Comparison of ENCODE assay signal across 19 cellular contexts in the genomic region with DNA sequence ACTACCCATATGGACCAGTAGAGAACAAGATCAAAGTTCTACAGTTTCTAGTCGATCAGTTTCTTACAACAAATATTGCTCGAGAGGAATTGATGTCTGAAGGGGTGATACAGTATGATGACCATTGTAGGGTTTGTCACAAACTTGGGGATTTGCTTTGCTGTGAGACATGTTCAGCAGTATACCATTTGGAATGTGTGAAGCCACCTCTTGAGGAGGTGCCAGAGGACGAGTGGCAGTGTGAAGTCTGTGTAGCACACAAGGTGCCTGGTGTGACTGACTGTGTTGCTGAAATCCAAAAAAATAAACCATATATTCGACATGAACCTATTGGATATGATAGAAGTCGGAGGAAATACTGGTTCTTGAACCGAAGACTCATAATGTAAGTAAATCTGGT. TPM values are rescaled to one million over a fixed set of nuclear protein-coding genes. Genes with fewer than 3 reads are reported as not detected.
DNase-seq lines count a peak whose midpoint lies in the region; ATAC-seq and TF ChIP-seq lines count a peak whose summit lies in the region.
"Had no signal": no experiment of that assay in that cellular context is flagged by ENCODE, and none has a peak within 500 bp of the region (broad histone marks: within the 10 kb centered on the region; RNA-seq: fewer than 3 reads in every experiment).

No MANE protein-coding gene starts in this region.

- peaks cover 6% of the 10 kb centered on the region; the same call in 1 of the 2 replicates for H4K20me1 ChIP-seq in SU-DHL-6 (ENCODE audit: low read depth, low read length)

- H3K36me3 ChIP-seq in CD4-positive, CD25-positive, alpha-beta regulatory T cell (ENCODE audit: control insufficient read depth, insufficient read depth, low read length): peaks cover 13% of the 10 kb centered on the region
- peaks cover 14% of the 10 kb centered on the region for H3K36me3 ChIP-seq in SU-DHL-6 (ENCODE audit: low read length)

- H3K36me3 Mint-ChIP-seq in T-helper 1 cell treated with Interleukin-12 subunit alpha and Interleukin-12 subunit beta and Interleukin-4 antibody, amounts not matched to agents 30 μg/mL and 1 μg/mL, for 36 hours (ENCODE audit: low read depth): peaks cover 21% of the 10 kb centered on the region
- peaks cover 25% of the 10 kb centered on the region for H3K36me3 Mint-ChIP-seq in CD4-positive, CD25-positive, alpha-beta regulatory T cell
- H3K36me3 Mint-ChIP-seq in immature natural killer cell: peaks cover 8 to 13% (median 9%) of the 10 kb centered on the region in 3 donors

- no peak for TF ChIP-seq CTCF in SU-DHL-6 (IDR thresholded peaks at IDR 0.05; ENCODE audit: insufficient read depth, low read length, poor library complexity, severe bottlenecking)

- peak overlapping the region; percentile 60 for H3K27ac Mint-ChIP-seq in T-helper 1 cell treated with Interleukin-12 subunit alpha and Interleukin-12 subunit beta and Interleukin-4 antibody, amounts not matched to agents 30 μg/mL and 1 μg/mL, for 36 hours
- H3K27ac Mint-ChIP-seq in CD4-positive, CD25-positive, alpha-beta regulatory T cell: peak overlapping the region in 2 of 3 donors; percentile 28 to 59
- peak overlapping the region; percentile 46 to 78 (median 72) for H3K27ac Mint-ChIP-seq in immature natural killer cell

- no peaks in the 10 kb centered on the region for H3K9me2 ChIP-seq in SU-DHL-6 (replicated peaks; ENCODE audit: insufficient read depth, low read length)

- no peak overlapping the region for H3K4me3 Mint-ChIP-seq in T-helper 1 cell treated with Interleukin-12 subunit alpha and Interleukin-12 subunit beta and Interleukin-4 antibody, amounts not matched to agents 30 μg/mL and 1 μg/mL, for 36 hours
- H3K4me3 Mint-ChIP-seq in CD4-positive, CD25-positive, alpha-beta regulatory T cell: peak overlapping the region in 2 of 4 donors; percentile 42 to 67
- H3K4me3 Mint-ChIP-seq in immature natural killer cell: peak overlapping the region in 4 of 5 donors; percentile 29 to 54 (median 48)

- peaks cover 15% of the 10 kb centered on the region for H3F3A ChIP-seq in SU-DHL-6 (ENCODE audit: insufficient read depth)

- no peaks in the 10 kb centered on the region for H3K27me3 ChIP-seq in CD4-positive, CD25-positive, alpha-beta regulatory T cell (ENCODE audit: control insufficient read depth, insufficient read depth, low read length)
- no peaks in the 10 kb centered on the region for H3K27me3 ChIP-seq in SU-DHL-6 (ENCODE audit: low read length)
- H3K27me3 ChIP-seq: BLaER1 treated with 17β-estradiol and CSF1 and Interleukin-3, amounts not matched to agents 10 nM and 100 nM had no signal

- peaks cover 100% of the 10 kb centered on the region for H3K79me2 ChIP-seq in SU-DHL-6 (ENCODE audit: insufficient read depth, low read length)

- no peak for ATAC-seq in CD4-positive, CD25-positive, alpha-beta regulatory T cell (ENCODE audit: low read depth in 2 of 2)
- no peak for ATAC-seq in HG02981 (IDR thresholded peaks at IDR 0.05; ENCODE audit: unreplicated experiment)
- ATAC-seq in HG02885 (IDR thresholded peaks at IDR 0.05; ENCODE audit: poor library complexity, unreplicated experiment): no peak

- H3K9me3 ChIP-seq in CD4-positive, CD25-positive, alpha-beta regulatory T cell (ENCODE audit: control insufficient read depth in 2 of 2, low read length in 2 of 2): no peaks in the 10 kb centered on the region
- no peaks in the 10 kb centered on the region for H3K9me3 ChIP-seq in SU-DHL-6 (ENCODE audit: insufficient read depth, low read length)
- H3K9me3 ChIP-seq: HAP-1 had no signal

- H3K9me3 Mint-ChIP-seq in T-helper 1 cell treated with Interleukin-12 subunit alpha and Interleukin-12 subunit beta and Interleukin-4 antibody, amounts not matched to agents 30 μg/mL and 1 μg/mL, for 36 hours: no peaks in the 10 kb centered on the region
- no peaks in the 10 kb centered on the region for H3K9me3 Mint-ChIP-seq in CD4-positive, CD25-positive, alpha-beta regulatory T cell
- no peaks in the 10 kb centered on the region for H3K9me3 Mint-ChIP-seq in immature natural killer cell

- H3K27ac ChIP-seq in CD4-positive, CD25-positive, alpha-beta regulatory T cell (ENCODE audit: insufficient read depth, low read length, poor library complexity, severe bottlenecking): no peak overlapping the region
- no peak overlapping the region for H3K27ac ChIP-seq in SU-DHL-6 (ENCODE audit: low read depth, low read length)
- H3K27ac ChIP-seq: 22Rv1, HL-60 had no signal

- no peak overlapping the region for H2AFZ ChIP-seq in SU-DHL-6 (ENCODE audit: low read depth, low read length, severe bottlenecking)

- H3K4me1 Mint-ChIP-seq in T-helper 1 cell treated with Interleukin-12 subunit alpha and Interleukin-12 subunit beta and Interleukin-4 antibody, amounts not matched to agents 30 μg/mL and 1 μg/mL, for 36 hours (ENCODE audit: low read depth): peaks cover 30% of the 10 kb centered on the region
- H3K4me1 Mint-ChIP-seq in CD4-positive, CD25-positive, alpha-beta regulatory T cell: peaks cover 31 to 80% (median 62%) of the 10 kb centered on the region in 4 donors
- peaks cover 69 to 93% of the 10 kb centered on the region in 2 donors for H3K4me1 Mint-ChIP-seq in immature natural killer cell

- no peak for DNase-seq in T-helper 1 cell
- no peak for DNase-seq in CD4-positive, CD25-positive, alpha-beta regulatory T cell
- DNase-seq in immature natural killer cell: no peak
- no peak for DNase-seq in DMS114 treated with DMSO at 0.1 percent for 48 hours (lab: John Stamatoyannopoulos, UW; ENCODE audit: unreplicated experiment)
- DNase-seq: DMS79, KG1, NCI-H1092 treated with DMSO at 0.1 percent for 48 hours, NCI-H187 treated with DMSO at 0.1 percent for 48 hours, NCI-H446 treated with DMSO at 0.1 percent for 48 hours, NCI-H82, SHP77 treated with DMSO at 0.1 percent for 48 hours had no signal

- H3K9ac ChIP-seq in SU-DHL-6 (ENCODE audit: low read length): no peak overlapping the region

- peak overlapping the region; percentile 50 for H3K4me2 ChIP-seq in SU-DHL-6 (ENCODE audit: low read depth, low read length, poor library complexity, severe bottlenecking)

- no peaks in the 10 kb centered on the region for H3K27me3 Mint-ChIP-seq in T-helper 1 cell treated with Interleukin-12 subunit alpha and Interleukin-12 subunit beta and Interleukin-4 antibody, amounts not matched to agents 30 μg/mL and 1 μg/mL, for 36 hours (ENCODE audit: low read depth)
- no peaks in the 10 kb centered on the region for H3K27me3 Mint-ChIP-seq in CD4-positive, CD25-positive, alpha-beta regulatory T cell
- H3K27me3 Mint-ChIP-seq in immature natural killer cell (ENCODE audit: low read depth in 3 of 3): peaks cover 0 to 3% (median 0%) of the 10 kb centered on the region in 3 donors

- H3K4me3 ChIP-seq in CD4-positive, CD25-positive, alpha-beta regulatory T cell (ENCODE audit: low read depth, low read length): peak overlapping the region; percentile 7
- no peak overlapping the region for H3K4me3 ChIP-seq in SU-DHL-6 (ENCODE audit: insufficient read depth, low read length, poor library complexity, severe bottlenecking)
- H3K4me3 ChIP-seq: HAP-1 had no signal

- H3K4me1 ChIP-seq in CD4-positive, CD25-positive, alpha-beta regulatory T cell (ENCODE audit: control insufficient read depth, insufficient read depth, low read length, poor library complexity, severe bottlenecking): peaks cover 40% of the 10 kb centered on the region
- H3K4me1 ChIP-seq: HAP-1 had no signal

RNA-seq across cellular contexts. Expression of a gene that starts 29.1 kb away (rescaled TPM):
- 157 TPM for total RNA-seq in CD4-positive, CD25-positive, alpha-beta regulatory T cell
- 10 to 100 TPM in 2 of 4 donors, 1 to 10 TPM in 2; 7.5 to 13.5 (median 11.0) TPM for polyA plus RNA-seq in CD4-positive, CD25-positive, alpha-beta regulatory T cell
- polyA plus RNA-seq in immature natural killer cell: 10 to 100 TPM in 2 of 3 donors, 1 to 10 TPM in 1; 5.0 to 30.9 (median 14.3) TPM
